ENCODE assay signal across 12 cellular contexts in the genomic region with DNA sequence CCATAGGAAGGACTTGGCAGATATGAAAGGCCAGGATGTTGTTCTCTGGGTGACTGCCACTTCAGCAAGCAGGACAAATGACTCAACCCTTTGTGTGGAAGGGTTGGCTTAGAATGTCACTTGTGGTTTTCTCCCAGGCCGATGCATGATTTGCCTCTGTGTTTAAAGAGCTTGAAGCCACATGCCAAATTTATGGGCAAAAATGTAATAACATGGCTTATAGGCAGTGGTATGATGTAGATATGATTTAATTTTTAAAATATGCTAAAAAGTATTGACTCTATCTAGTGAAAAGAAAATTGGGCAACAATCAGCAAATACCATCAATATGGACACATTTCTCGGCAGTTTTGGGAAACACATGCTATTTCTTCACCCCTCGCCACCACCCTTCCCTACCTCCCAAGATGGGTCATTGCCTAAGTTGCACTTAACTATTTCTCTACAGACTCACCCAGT.
DNase-seq lines count a peak whose midpoint lies in the region; ATAC-seq and TF ChIP-seq lines count a peak whose summit lies in the region.
"Had no signal": no experiment of that assay in that cellular context is flagged by ENCODE, and none has a peak within 500 bp of the region (broad histone marks: within the 10 kb centered on the region; RNA-seq: fewer than 3 reads in every experiment).

No MANE protein-coding gene starts in this region.

- H3K4me3 ChIP-seq in HL-60 (replicated peaks; ENCODE audit: insufficient read depth, low read length) (no peak overlapping the region), kidney epithelial cell (ENCODE audit: low read depth, low read length) (no peak overlapping the region), ovary (no peak overlapping the region)

- TF ChIP-seq CTCF in HL-60 (IDR thresholded peaks at IDR 0.05; ENCODE audit: insufficient read depth, low read length) (no peak), kidney epithelial cell (IDR thresholded peaks at IDR 0.05; ENCODE audit: insufficient read depth, low read length, poor library complexity, severe bottlenecking) (no peak), ovary (IDR thresholded peaks at IDR 0.05) (no peak)

- peak; percentile 93 for DNase-seq in AG08395 (ENCODE audit: low spot score)
- peak; percentile 63 to 65 for DNase-seq in HL-60 (ENCODE audit: low read depth in 1 of 2, low spot score in 1 of 2)
- peak; percentile 25 for DNase-seq in UCSD-AML1 (lab: John Stamatoyannopoulos, UW; ENCODE audit: unreplicated experiment)
- DNase-seq in kidney epithelial cell (ENCODE audit: low read depth) = peak; percentile 35
- DNase-seq in ovary = no peak
- DNase-seq in G401 (ENCODE audit: low spot score) = no peak
- DNase-seq: COR-L47, NCI-H226, WERI-Rb-1 had no signal

- no peaks in the 10 kb centered on the region for H3K4me1 ChIP-seq in ovary (ENCODE audit: insufficient read depth)

- intact Hi-C loops in ovary (cut with DNase I) = no loop called here

- no peaks in the 10 kb centered on the region for H3K27me3 ChIP-seq in HL-60 (ENCODE audit: insufficient read depth, poor library complexity, severe bottlenecking)
- no peaks in the 10 kb centered on the region for H3K27me3 ChIP-seq in kidney epithelial cell (ENCODE audit: control insufficient read depth, insufficient read depth, low read length)
- H3K27me3 ChIP-seq in ovary = no peaks in the 10 kb centered on the region

- H3K36me3 ChIP-seq in kidney epithelial cell (ENCODE audit: control insufficient read depth, insufficient read depth, low read length) (no peaks in the 10 kb centered on the region), ovary (no peaks in the 10 kb centered on the region)
- H3K36me3 ChIP-seq: WERI-Rb-1 had no signal

- in situ Hi-C loops in G401 (cut with HindIII; ENCODE audit: low sequenced_read_pairs) = no loop called here

- peak overlapping the region; percentile 65 for H3K27ac ChIP-seq in HL-60 (replicated peaks)
- no peak overlapping the region for H3K27ac ChIP-seq in ovary
- H3K27ac ChIP-seq: WERI-Rb-1 had no signal

- TF ChIP-seq EP300 in ovary (IDR thresholded peaks at IDR 0.05) = no peak

- TF ChIP-seq POLR2A in ovary (IDR thresholded peaks at IDR 0.05) = no peak

- H3K9me3 ChIP-seq in ovary = no peaks in the 10 kb centered on the region

- WGBS in ovary, 3 donors = 82 to 84% (median 82%) methylated on average over 3 of the region's 3 CpGs

- ATAC-seq in HG02642 (IDR thresholded peaks at IDR 0.05; ENCODE audit: poor library complexity, unreplicated experiment) = no peak
- no peak for ATAC-seq in HG03039 (IDR thresholded peaks at IDR 0.05; ENCODE audit: unreplicated experiment)
- ATAC-seq: activated naive CD4-positive, alpha-beta T cell treated with anti-CD3 and anti-CD28 coated beads, Interleukin-2, amount 50 U/mL, for 72 hours had no signal

Comparison
In these comparisons a context has a peak if more than half of its experiments do, and no peak if none do; other contexts are left out.
1. DNase-seq: peak in AG08395 (single experiment), HL-60 (2 of 2), UCSD-AML1 (single experiment) and kidney epithelial cell (single experiment); none in ovary (0 of 5) and G401 (single experiment).